ENCODE assay signal across 2 cellular contexts in genomic region chr1:39787108-39787375, GRCh38. TPM values are rescaled to one million over a fixed set of nuclear protein-coding genes. Genes with fewer than 3 reads are reported as not detected.
"Had no signal": no experiment of that assay in that cellular context is flagged by ENCODE, and none has a peak within 500 bp of the region (broad histone marks: within the 10 kb centered on the region; RNA-seq: fewer than 3 reads in every experiment).

No MANE protein-coding gene starts in this region.

RNA-seq across cellular contexts. Expression of gene OXCT2, which starts 15.9 kb away (rescaled TPM):
- total RNA-seq: chondrocyte, progenitor cell of endocrine pancreas had no signal
